Comparison of ENCODE assay signal across 18 cellular contexts in genomic region chr2:36544638-36545338, GRCh38. TPM values are rescaled to one million over a fixed set of nuclear protein-coding genes. Genes with fewer than 3 reads are reported as not detected.
DNase-seq lines count a peak whose midpoint lies in the region; ATAC-seq and TF ChIP-seq lines count a peak whose summit lies in the region.
"Had no signal": no experiment of that assay in that cellular context is flagged by ENCODE, and none has a peak within 500 bp of the region (broad histone marks: within the 10 kb centered on the region; RNA-seq: fewer than 3 reads in every experiment).

No MANE protein-coding gene starts in this region.

- peaks cover 42% of the 10 kb centered on the region for H3K27me3 Mint-ChIP-seq in HFFc6 (ENCODE audit: insufficient read depth)
- H3K27me3 Mint-ChIP-seq in activated T-helper 17 cell treated with anti-CD3 and anti-CD28 coated beads, Interleukin-2, amount 50 U/mL, for 72 hours, result no peaks in the 10 kb centered on the region
- H3K27me3 Mint-ChIP-seq: activated CD4-positive, alpha-beta T cell treated with anti-CD3 and anti-CD28 coated beads, Interleukin-2, amount 10 ng/mL, durations not matched to agents 24 days and 14 days; brain; memory B cell had no signal

- peaks cover 70% of the 10 kb centered on the region for H3K4me1 Mint-ChIP-seq in HFFc6 (ENCODE audit: low read depth)
- H3K4me1 Mint-ChIP-seq in activated T-helper 17 cell treated with anti-CD3 and anti-CD28 coated beads, Interleukin-2, amount 50 U/mL, for 72 hours, result no peaks in the 10 kb centered on the region
- H3K4me1 Mint-ChIP-seq: memory B cell had no signal

- H3K9me3 ChIP-seq in transverse colon (no peaks in the 10 kb centered on the region), vagina (no peaks in the 10 kb centered on the region)
- H3K9me3 ChIP-seq: BLaER1, thoracic aorta had no signal

- in situ Hi-C loops in transverse colon (cut with MboI; ENCODE audit: low pct_ligation_motif_present in 1 of 4, low pct_unique_long_range_greater_than_20kb in 1 of 4, low sequenced_read_pairs in 3 of 4), result no loop called here

- H3K4me3 ChIP-seq in ACC112 (ENCODE audit: low read depth, low read length), result no peak overlapping the region
- no peak overlapping the region for H3K4me3 ChIP-seq in cardiac fibroblast (replicated peaks in 1 of 2; ENCODE audit: low read depth in 2 of 2, low read length in 2 of 2)
- no peak overlapping the region for H3K4me3 ChIP-seq in kidney epithelial cell (ENCODE audit: low read depth, low read length)
- no peak overlapping the region for H3K4me3 ChIP-seq in transverse colon
- no peak overlapping the region for H3K4me3 ChIP-seq in vagina
- H3K4me3 ChIP-seq: BLaER1, thoracic aorta had no signal

- WGBS in transverse colon (ENCODE audit: low coverage in 1 of 2), 2 donors, result 80 to 83% methylated on average over 5 to 6 of the region's 6 CpGs

- H3K79me2 ChIP-seq in ACC112 (ENCODE audit: control insufficient read depth, insufficient read depth, low read length, unreplicated experiment), result no peaks in the 10 kb centered on the region

- TF ChIP-seq POLR2A in transverse colon (IDR thresholded peaks at IDR 0.05), result no peak
- no peak for TF ChIP-seq POLR2A in vagina (IDR thresholded peaks at IDR 0.05)

- intact Hi-C loops in transverse colon (cut with DNase I; ENCODE audit: low total_unique reads) (no loop called here), vagina (cut with DNase I) (no loop called here)

- peak overlapping the region; percentile 25; the same call in 1 of the 2 replicates for H3K4me3 Mint-ChIP-seq in HFFc6
- H3K4me3 Mint-ChIP-seq in activated T-helper 17 cell treated with anti-CD3 and anti-CD28 coated beads, Interleukin-2, amount 50 U/mL, for 72 hours, result no peak overlapping the region
- H3K4me3 Mint-ChIP-seq: activated CD4-positive, alpha-beta T cell treated with anti-CD3 and anti-CD28 coated beads, Interleukin-2, amount 10 ng/mL, durations not matched to agents 24 days and 14 days; brain; memory B cell had no signal

- H3K36me3 ChIP-seq in ACC112 (ENCODE audit: insufficient read depth, low read length), result peaks cover 63% of the 10 kb centered on the region
- peaks cover 3% of the 10 kb centered on the region for H3K36me3 ChIP-seq in kidney epithelial cell (ENCODE audit: control insufficient read depth, insufficient read depth, low read length)
- H3K36me3 ChIP-seq in transverse colon, result peaks cover 0 to 40% (median 6%) of the 10 kb centered on the region in 4 donors
- H3K36me3 ChIP-seq in vagina, result peaks cover 0 to 17% of the 10 kb centered on the region in 2 donors

- H2AFZ ChIP-seq in ACC112 (ENCODE audit: low read length, unreplicated experiment), result no peak overlapping the region

- H3K27me3 ChIP-seq in ACC112 (ENCODE audit: insufficient read depth, low read length), result no peaks in the 10 kb centered on the region
- no peaks in the 10 kb centered on the region for H3K27me3 ChIP-seq in kidney epithelial cell (ENCODE audit: control insufficient read depth, insufficient read depth, low read length)
- H3K27me3 ChIP-seq in transverse colon, result no peaks in the 10 kb centered on the region
- no peaks in the 10 kb centered on the region for H3K27me3 ChIP-seq in vagina
- H3K27me3 ChIP-seq: BLaER1 had no signal

- peak overlapping the region; percentile 62 for H3K27ac ChIP-seq in ACC112 (ENCODE audit: low read depth, low read length)
- H3K27ac ChIP-seq in transverse colon, result no peak overlapping the region
- H3K27ac ChIP-seq in vagina, result no peak overlapping the region
- H3K27ac ChIP-seq: BLaER1, thoracic aorta had no signal

- DNase-seq in HFFc6, result no peak
- peak in 1 of 2 donors; percentile 54 for DNase-seq in cardiac fibroblast (ENCODE audit: low read depth in 2 of 2)
- DNase-seq in kidney epithelial cell (ENCODE audit: low read depth), result no peak
- DNase-seq in transverse colon, result no peak
- DNase-seq in NCI-H2227 (lab: John Stamatoyannopoulos, UW; ENCODE audit: unreplicated experiment), result no peak
- DNase-seq in vagina (ENCODE audit: extremely low spot score in 2 of 2), result no peak
- DNase-seq: activated CD4-positive, alpha-beta T cell treated with anti-CD3 and anti-CD28 coated beads, Interleukin-2, amount 10 ng/mL, durations not matched to agents 24 days and 14 days; activated effector memory CD4-positive, alpha-beta T cell treated with anti-CD3 and anti-CD28 coated beads, Interleukin-2, amount 50 U/mL, for 16 hours; DMS79 treated with DMSO at 0.1 percent for 48 hours; NCI-H1417; NCI-H524 treated with DMSO at 0.1 percent for 48 hours; occipital lobe had no signal

- H3K9me3 Mint-ChIP-seq in HFFc6, result peaks cover 24% of the 10 kb centered on the region
- H3K9me3 Mint-ChIP-seq in activated T-helper 17 cell treated with anti-CD3 and anti-CD28 coated beads, Interleukin-2, amount 50 U/mL, for 72 hours, result no peaks in the 10 kb centered on the region
- H3K9me3 Mint-ChIP-seq: activated CD4-positive, alpha-beta T cell treated with anti-CD3 and anti-CD28 coated beads, Interleukin-2, amount 10 ng/mL, durations not matched to agents 24 days and 14 days; brain; memory B cell had no signal

- H3K4me1 ChIP-seq in ACC112 (ENCODE audit: control insufficient read depth, insufficient read depth, low read length, unreplicated experiment) (peaks cover 37% of the 10 kb centered on the region), transverse colon (peaks cover 0 to 4% (median 0%) of the 10 kb centered on the region in 4 donors), vagina (no peaks in the 10 kb centered on the region)

- peaks cover 55% of the 10 kb centered on the region for H3K36me3 Mint-ChIP-seq in HFFc6 (ENCODE audit: low read depth)
- peaks cover 60% of the 10 kb centered on the region for H3K36me3 Mint-ChIP-seq in activated T-helper 17 cell treated with anti-CD3 and anti-CD28 coated beads, Interleukin-2, amount 50 U/mL, for 72 hours (ENCODE audit: low read depth)

- TF ChIP-seq CTCF in HFFc6 (IDR thresholded peaks at IDR 0.05) (peak; percentile 69), cardiac fibroblast (IDR thresholded peaks at IDR 0.05; ENCODE audit: low read depth, low read length) (peak; percentile 49), kidney epithelial cell (IDR thresholded peaks at IDR 0.05; ENCODE audit: insufficient read depth, low read length, poor library complexity, severe bottlenecking) (peak; percentile 30), transverse colon (IDR thresholded peaks at IDR 0.05) (no peak), vagina (IDR thresholded peaks at IDR 0.05) (no peak)

- TF ChIP-seq EP300 in transverse colon (IDR thresholded peaks at IDR 0.05; ENCODE audit: low read depth), result no peak

- no peak for ATAC-seq in activated T-helper 17 cell treated with anti-CD3 and anti-CD28 coated beads, Interleukin-2, amount 50 U/mL, for 72 hours (replicated peaks)

- peak overlapping the region; percentile 80 for H3K27ac Mint-ChIP-seq in HFFc6
- no peak overlapping the region for H3K27ac Mint-ChIP-seq in activated T-helper 17 cell treated with anti-CD3 and anti-CD28 coated beads, Interleukin-2, amount 50 U/mL, for 72 hours
- H3K27ac Mint-ChIP-seq: activated CD4-positive, alpha-beta T cell treated with anti-CD3 and anti-CD28 coated beads, Interleukin-2, amount 10 ng/mL, durations not matched to agents 24 days and 14 days; brain; memory B cell had no signal

RNA-seq across cellular contexts. Expression of gene FEZ2, which starts 53.2 kb away (rescaled TPM):
- 100 to 1,000 TPM; 113 to 126 (median 120) TPM for total RNA-seq in HFFc6 (2021; fragmentation: NEBNext Ultra II Directional; extraction: Animal tissue kit (Norgen Biotek cat#: 25700))
- total RNA-seq in kidney epithelial cell, result 33.0 and 40.8 TPM in 2 replicates
- total RNA-seq in activated T-helper 17 cell treated with anti-CD3 and anti-CD28 coated beads, Interleukin-2, amount 50 U/mL, for 72 hours, result 10 to 100 TPM; 10.2 to 16.3 TPM
- 10 to 100 TPM; 40.0 to 73.4 (median 47.5) TPM for total RNA-seq in transverse colon
- total RNA-seq in vagina, result 39.3 TPM

Comparison
In these comparisons a context has a peak if more than half of its experiments do, and no peak if none do; other contexts are left out.
1. CTCF ChIP-seq: peak in HFFc6 (single experiment), cardiac fibroblast (single experiment) and kidney epithelial cell (single experiment); none in transverse colon (0 of 5) and vagina (0 of 3).